10 cellular contexts compared by ENCODE assay signal in genomic region chr1:23178931-23179330, GRCh38. TPM values are rescaled to one million over a fixed set of nuclear protein-coding genes. Genes with fewer than 3 reads are reported as not detected.
DNase-seq lines count a peak whose midpoint lies in the region; ATAC-seq and TF ChIP-seq lines count a peak whose summit lies in the region.
"Had no signal": no experiment of that assay in that cellular context is flagged by ENCODE, and none has a peak within 500 bp of the region (broad histone marks: within the 10 kb centered on the region; RNA-seq: fewer than 3 reads in every experiment).

No MANE protein-coding gene starts in this region.

- H3K4me3 ChIP-seq in heart right ventricle (no peak overlapping the region), gastroesophageal sphincter (no peak overlapping the region), uterus (no peak overlapping the region), prostate gland (no peak overlapping the region)

- no peaks in the 10 kb centered on the region for H3K36me3 Mint-ChIP-seq in T-helper 17 cell (ENCODE audit: low read depth)

- H3K27me3 ChIP-seq in heart right ventricle = peaks cover 0 to 8% (median 0%) of the 10 kb centered on the region in 7 donors
- no peaks in the 10 kb centered on the region for H3K27me3 ChIP-seq in gastroesophageal sphincter
- no peaks in the 10 kb centered on the region for H3K27me3 ChIP-seq in uterus
- H3K27me3 ChIP-seq in prostate gland (replicated peaks; ENCODE audit: insufficient read depth) = no peaks in the 10 kb centered on the region

- WGBS in heart right ventricle, 2 donors = 69 to 74% methylated on average over 6 of the region's 6 CpGs
- WGBS in gastroesophageal sphincter (ENCODE audit: low coverage in 1 of 2), 2 donors = 44 to 60% methylated on average over 5 to 6 of the region's 6 CpGs
- 56% methylated on average over 6 of the region's 6 CpGs for WGBS in prostate gland

- no peak for TF ChIP-seq POLR2A in gastroesophageal sphincter (IDR thresholded peaks at IDR 0.05)
- TF ChIP-seq POLR2A in uterus (IDR thresholded peaks at IDR 0.05) = no peak
- TF ChIP-seq POLR2A in prostate gland (IDR thresholded peaks at IDR 0.05) = no peak

- no peaks in the 10 kb centered on the region for H3K36me3 ChIP-seq in heart right ventricle
- no peaks in the 10 kb centered on the region for H3K36me3 ChIP-seq in gastroesophageal sphincter
- H3K36me3 ChIP-seq in uterus = no peaks in the 10 kb centered on the region
- H3K36me3 ChIP-seq in prostate gland = no peaks in the 10 kb centered on the region

- peaks cover 10% of the 10 kb centered on the region for H3K4me1 Mint-ChIP-seq in T-helper 17 cell

- TF ChIP-seq EP300 in gastroesophageal sphincter (IDR thresholded peaks at IDR 0.05) = no peak

- DNase-seq in heart right ventricle (no peak), left cardiac atrium (no peak), T-helper 17 cell (no peak), uterus (no peak), prostate gland (ENCODE audit: low spot score) (no peak), cerebellar nuclear complex (lab: John Stamatoyannopoulos, UW) (no peak)
- DNase-seq: activated T-cell treated with anti-CD3 and anti-CD28 coated beads, Interleukin-2, amount 50 U/mL, for 24 hours; NCI-H2171 treated with DMSO at 0.1 percent for 48 hours had no signal

- peak overlapping the region in 6 of 10 donors; percentile 89 to 98 (median 94) for H3K27ac ChIP-seq in heart right ventricle
- H3K27ac ChIP-seq in gastroesophageal sphincter = peak overlapping the region in 3 of 4 donors; percentile 89 to 93 (median 91)
- peak overlapping the region; percentile 87 to 89 for H3K27ac ChIP-seq in uterus
- H3K27ac ChIP-seq in prostate gland = no peak overlapping the region

- H3K4me1 ChIP-seq in heart right ventricle (peaks cover 0 to 38% (median 24%) of the 10 kb centered on the region in 9 donors), gastroesophageal sphincter (peaks cover 0 to 40% (median 12%) of the 10 kb centered on the region in 3 donors), uterus (no peaks in the 10 kb centered on the region), prostate gland (replicated peaks) (no peaks in the 10 kb centered on the region)

- H3K4me3 Mint-ChIP-seq in T-helper 17 cell = peak overlapping the region; percentile 59

- no peak overlapping the region for H3K27ac Mint-ChIP-seq in T-helper 17 cell
- H3K27ac Mint-ChIP-seq: activated T-cell treated with anti-CD3 and anti-CD28 coated beads, Interleukin-2, amount 50 U/mL, for 24 hours had no signal

- peak in 4 of 9 donors; percentile 22 to 30 (median 25) for TF ChIP-seq CTCF in heart right ventricle (IDR thresholded peaks at IDR 0.05)
- TF ChIP-seq CTCF in gastroesophageal sphincter (IDR thresholded peaks at IDR 0.05) = peak in 3 of 4 experiments; percentile 23 to 46 (median 27)
- TF ChIP-seq CTCF in uterus (IDR thresholded peaks at IDR 0.05) = no peak
- peak in 2 of 4 experiments; percentile 29 to 41 for TF ChIP-seq CTCF in prostate gland (IDR thresholded peaks at IDR 0.05)

- no peak for ATAC-seq in heart right ventricle
- no peak for ATAC-seq in left cardiac atrium
- ATAC-seq in T-helper 17 cell = no peak
- ATAC-seq in gastroesophageal sphincter = no peak
- no peak for ATAC-seq in GM21447 (IDR thresholded peaks at IDR 0.05; ENCODE audit: unreplicated experiment)

- no peaks in the 10 kb centered on the region for H3K9me3 ChIP-seq in heart right ventricle
- H3K9me3 ChIP-seq in T-helper 17 cell (ENCODE audit: control insufficient read depth, low read length, poor library complexity, severe bottlenecking) = no peaks in the 10 kb centered on the region
- H3K9me3 ChIP-seq in gastroesophageal sphincter = no peaks in the 10 kb centered on the region
- no peaks in the 10 kb centered on the region for H3K9me3 ChIP-seq in uterus
- no peaks in the 10 kb centered on the region for H3K9me3 ChIP-seq in prostate gland

- peaks cover 17% of the 10 kb centered on the region for H3K27me3 Mint-ChIP-seq in T-helper 17 cell

- intact Hi-C loops in heart right ventricle (cut with DNase I) = loop anchor here in 1 of 10 donors (2.0 kb wide), 1 partner anchor 78 kb away; no protein-coding TSS in a partner anchor
- intact Hi-C loops in left cardiac atrium (cut with DNase I) = no loop called here
- intact Hi-C loops in uterus (cut with DNase I; ENCODE audit: low total_unique reads) = no loop called here
- intact Hi-C loops in prostate gland (cut with DNase I) = no loop called here

RNA-seq across cellular contexts. Expression of gene LUZP1, which starts 10.3 kb away (rescaled TPM):
- total RNA-seq in heart right ventricle = 10 to 100 TPM; 26.3 to 40.1 (median 32.2) TPM
- polyA plus RNA-seq in heart right ventricle = 1 to 10 TPM; 6.4 to 7.7 TPM
- 10 to 100 TPM; 31.7 to 55.7 TPM for total RNA-seq in left cardiac atrium
- total RNA-seq in T-helper 17 cell = 10 to 100 TPM; 24.7 to 27.3 TPM
- total RNA-seq in gastroesophageal sphincter = 10 to 100 TPM; 22.3 to 38.4 (median 30.3) TPM
- total RNA-seq in uterus = 10 to 100 TPM in 3 of 4 donors, 1 to 10 TPM in 1; 9.1 to 41.4 (median 27.3) TPM
- 10 to 100 TPM; 16.9 to 17.5 TPM for total RNA-seq in prostate gland

RNA-seq across cellular contexts. Expression of gene HTR1D, which starts 38.4 kb away (rescaled TPM):
- total RNA-seq in heart right ventricle (not detected), left cardiac atrium (not detected), T-helper 17 cell (not detected), gastroesophageal sphincter (under 1 TPM in 1 of 4 donors, not detected in 3; 0.46 TPM), uterus (not detected), prostate gland (under 1 TPM; 0.09 to 0.28 TPM)
- under 1 TPM; 0.01 to 0.07 TPM for polyA plus RNA-seq in heart right ventricle

Comparison
In these comparisons a context has a peak if more than half of its experiments do, and no peak if none do; other contexts are left out.
1. H3K27ac ChIP-seq: peak in heart right ventricle (6 of 10), gastroesophageal sphincter (3 of 4) and uterus (2 of 2); none in prostate gland (0 of 2).
2. CTCF ChIP-seq: peak in gastroesophageal sphincter (3 of 4); none in uterus (0 of 4).